In genomic region chr4:120071192-120071795, GRCh38 we compare ENCODE assay signal across 8 cellular contexts. TPM values are rescaled to one million over a fixed set of nuclear protein-coding genes. Genes with fewer than 3 reads are reported as not detected.
A peak's percentile ranks its signal among the peaks of the same experiment; 100 is the strongest.
DNase-seq lines count a peak whose midpoint lies in the region; ATAC-seq and TF ChIP-seq lines count a peak whose summit lies in the region.

No MANE protein-coding gene starts in this region.

- H3K36me3 ChIP-seq in heart left ventricle (no peaks in the 10 kb centered on the region), SU-DHL-6 (ENCODE audit: low read length) (no peaks in the 10 kb centered on the region), mucosa of descending colon (ENCODE audit: low read depth) (no peaks in the 10 kb centered on the region), vagina (no peaks in the 10 kb centered on the region)

- H3K9ac ChIP-seq in SU-DHL-6 (ENCODE audit: low read length), result no peak overlapping the region

- H3K9me2 ChIP-seq in SU-DHL-6 (replicated peaks; ENCODE audit: insufficient read depth, low read length), result no peaks in the 10 kb centered on the region

- 45 to 59% (median 54%) methylated on average over 11 of the region's 11 CpGs for WGBS in heart left ventricle, 4 donors
- 51% methylated on average over 11 of the region's 11 CpGs for WGBS in right cardiac atrium

- H3K27ac ChIP-seq in heart left ventricle, result no peak overlapping the region
- H3K27ac ChIP-seq in right cardiac atrium (ENCODE audit: low read length), result no peak overlapping the region
- no peak overlapping the region for H3K27ac ChIP-seq in SU-DHL-6 (ENCODE audit: low read depth, low read length)
- no peak overlapping the region for H3K27ac ChIP-seq in vagina

- peak in 1 of 5 donors; percentile 37 for DNase-seq in heart left ventricle
- DNase-seq in right cardiac atrium, result no peak
- DNase-seq in dedifferentiated amniotic fluid mesenchymal stem cell (ENCODE audit: extremely low spot score), result peak; percentile 76
- peak in 1 of 3 donors; percentile 63 for DNase-seq in mucosa of descending colon
- DNase-seq in vagina (ENCODE audit: extremely low spot score in 2 of 2), result no peak

- intact Hi-C loops in heart left ventricle (cut with DNase I), result loop anchor here in 7 of 10 donors (5.0 to 10.0 kb wide), 5 partner anchors 1021 to 1181 kb away; no protein-coding TSS in a partner anchor
- intact Hi-C loops in right cardiac atrium (cut with DNase I), result loop anchor here in 2 of 4 donors (10.0 kb wide), 1 partner anchor 1024 kb away; no protein-coding TSS in a partner anchor
- intact Hi-C loops in mucosa of descending colon (cut with DNase I, micrococcal nuclease), result no loop called here
- intact Hi-C loops in vagina (cut with DNase I), result no loop called here

- ATAC-seq in heart left ventricle (no peak), right cardiac atrium (no peak), mucosa of descending colon (no peak), GM21576 (IDR thresholded peaks at IDR 0.05; ENCODE audit: unreplicated experiment) (no peak)

- TF ChIP-seq POLR2A in heart left ventricle (IDR thresholded peaks at IDR 0.05), result no peak
- TF ChIP-seq POLR2A in vagina (IDR thresholded peaks at IDR 0.05), result no peak

- H3F3A ChIP-seq in SU-DHL-6 (ENCODE audit: insufficient read depth), result no peaks in the 10 kb centered on the region; the same call in 1 of the 2 replicates

- no peak overlapping the region for H2AFZ ChIP-seq in SU-DHL-6 (ENCODE audit: low read depth, low read length, severe bottlenecking)

- no peaks in the 10 kb centered on the region for H3K27me3 ChIP-seq in heart left ventricle
- H3K27me3 ChIP-seq in right cardiac atrium (ENCODE audit: control insufficient read depth, insufficient read depth), result no peaks in the 10 kb centered on the region
- H3K27me3 ChIP-seq in SU-DHL-6 (ENCODE audit: low read length), result no peaks in the 10 kb centered on the region
- H3K27me3 ChIP-seq in vagina, result no peaks in the 10 kb centered on the region

- peaks cover 20% of the 10 kb centered on the region for H3K79me2 ChIP-seq in SU-DHL-6 (ENCODE audit: insufficient read depth, low read length)

- TF ChIP-seq CTCF in heart left ventricle (IDR thresholded peaks at IDR 0.05), result peak; percentile 50 to 78 (median 62)
- peak; percentile 58 for TF ChIP-seq CTCF in LNCAP (IDR thresholded peaks at IDR 0.05)
- TF ChIP-seq CTCF in SU-DHL-6 (IDR thresholded peaks at IDR 0.05; ENCODE audit: insufficient read depth, low read length, poor library complexity, severe bottlenecking), result no peak
- TF ChIP-seq CTCF in mucosa of descending colon (IDR thresholded peaks at IDR 0.05), result peak; percentile 35
- TF ChIP-seq CTCF in vagina (IDR thresholded peaks at IDR 0.05), result peak; percentile 31 to 47 (median 45)

- peak overlapping the region; percentile 10 for H3K4me2 ChIP-seq in SU-DHL-6 (ENCODE audit: low read depth, low read length, poor library complexity, severe bottlenecking)

- H3K9me3 ChIP-seq in heart left ventricle (no peaks in the 10 kb centered on the region), right cardiac atrium (ENCODE audit: control insufficient read depth, low read length) (no peaks in the 10 kb centered on the region), SU-DHL-6 (ENCODE audit: insufficient read depth, low read length) (no peaks in the 10 kb centered on the region), mucosa of descending colon (no peaks in the 10 kb centered on the region), vagina (no peaks in the 10 kb centered on the region)

- H4K20me1 ChIP-seq in SU-DHL-6 (ENCODE audit: low read depth, low read length), result no peaks in the 10 kb centered on the region

- H3K4me1 ChIP-seq in heart left ventricle (peaks cover 0 to 28% (median 9%) of the 10 kb centered on the region in 12 donors), right cardiac atrium (ENCODE audit: control insufficient read depth, insufficient read depth, low read length) (peaks cover 4% of the 10 kb centered on the region), mucosa of descending colon (ENCODE audit: low read depth) (peaks cover 5% of the 10 kb centered on the region), vagina (peaks cover 19% of the 10 kb centered on the region)

- H3K4me3 ChIP-seq in heart left ventricle (no peak overlapping the region), right cardiac atrium (ENCODE audit: low read length) (no peak overlapping the region), SU-DHL-6 (ENCODE audit: insufficient read depth, low read length, poor library complexity, severe bottlenecking) (no peak overlapping the region), mucosa of descending colon (no peak overlapping the region), vagina (no peak overlapping the region)

RNA-seq across cellular contexts. Expression of gene MAD2L1, which starts 4.6 kb away (rescaled TPM):
- 1 to 10 TPM in 7 of 9 donors, under 1 TPM in 2; 0.44 to 6.0 (median 1.9) TPM for total RNA-seq in heart left ventricle
- under 1 TPM; 0.50 to 0.86 TPM for polyA plus RNA-seq in heart left ventricle
- total RNA-seq in right cardiac atrium, result 1 to 10 TPM; 2.2 to 4.5 (median 3.2) TPM
- polyA plus RNA-seq in right cardiac atrium, result 2.8 TPM
- total RNA-seq in mucosa of descending colon, result 10 to 100 TPM in 1 of 3 donors, 1 to 10 TPM in 2; 2.9 to 17.5 (median 3.0) TPM
- 2.0 TPM for total RNA-seq in vagina

Comparison
In these comparisons a context has a peak if more than half of its experiments do, and no peak if none do; other contexts are left out.
1. intact Hi-C loops: an anchor here in heart left ventricle (5.0 to 10.0 kb wide); none called in mucosa of descending colon and vagina.